ENCODE assay signal across 25 cellular contexts in the genomic region with DNA sequence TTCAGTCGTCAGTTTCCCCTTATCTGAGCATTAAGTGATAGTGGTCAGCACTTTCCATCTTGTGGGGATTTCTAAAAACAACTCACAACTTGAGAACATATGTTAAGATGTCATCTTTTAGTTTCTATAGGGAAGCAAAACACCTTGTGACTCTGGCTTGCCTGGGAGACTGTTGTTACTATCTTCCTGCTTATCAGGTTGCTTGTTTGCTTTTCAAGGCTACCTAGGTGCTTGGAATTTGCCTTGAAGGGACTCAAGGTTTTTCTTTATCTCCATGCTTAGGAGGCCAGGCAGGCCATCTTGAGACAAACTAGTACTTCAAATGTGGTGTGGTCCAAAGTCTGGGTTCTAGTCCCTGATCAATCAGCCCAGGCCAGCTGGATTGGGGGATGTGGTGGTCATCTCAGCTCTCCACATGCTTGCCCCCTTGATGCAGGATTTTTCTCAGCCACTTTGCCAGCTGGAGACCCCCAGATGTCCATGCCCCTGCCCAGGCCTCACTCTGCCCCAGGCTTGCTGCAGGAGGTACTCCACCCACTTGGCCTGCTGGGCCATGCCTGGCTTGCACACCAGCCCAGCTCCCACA.
DNase-seq lines count a peak whose midpoint lies in the region; ATAC-seq, FAIRE-seq and TF ChIP-seq lines count a peak whose summit lies in the region.
"Had no signal": no experiment of that assay in that cellular context is flagged by ENCODE, and none has a peak within 500 bp of the region (broad histone marks: within the 10 kb centered on the region; RNA-seq: fewer than 3 reads in every experiment).

No MANE protein-coding gene starts in this region.

- ATAC-seq in GM21447 (IDR thresholded peaks at IDR 0.05; ENCODE audit: unreplicated experiment) (no peak), HG02981 (IDR thresholded peaks at IDR 0.05; ENCODE audit: unreplicated experiment) (no peak)
- ATAC-seq: CD8-positive, alpha-beta T cell; Right ventricle myocardium inferior had no signal

- H3K27me3 ChIP-seq in H1 (replicated peaks in 1 of 4; ENCODE audit: control insufficient read depth in 3 of 4, extremely low read depth in 1 of 4, insufficient read depth in 3 of 4, low read length in 3 of 4): no peaks in the 10 kb centered on the region
- peaks cover 0 to 6% (median 0%) of the 10 kb centered on the region in 3 experiments for H3K27me3 ChIP-seq in neuronal stem cell (ENCODE audit: control insufficient read depth in 3 of 3, insufficient read depth in 3 of 3, low read depth in 1 of 3, low read length in 3 of 3)
- H3K27me3 ChIP-seq: BLaER1 treated with 17β-estradiol and CSF1 and Interleukin-3, amounts not matched to agents 10 nM and 100 nM; SJSA1 had no signal

- H3K4ac ChIP-seq in H1 (replicated peaks; ENCODE audit: insufficient read length, low read depth, low read length) (no peak overlapping the region), neuronal stem cell (ENCODE audit: low read length) (no peak overlapping the region)

- no peak for FAIRE-seq in H1 (lab: Jason Lieb, UNC)
- FAIRE-seq: GM19239, RCC 7860 had no signal

- H2BK120ac ChIP-seq in H1 (replicated peaks; ENCODE audit: low read depth, low read length) (no peak overlapping the region), neuronal stem cell (ENCODE audit: low read depth, low read length) (no peak overlapping the region)

- no peak overlapping the region for H3K27ac ChIP-seq in H1 (ENCODE audit: low read depth, low read length)
- no peak overlapping the region for H3K27ac ChIP-seq in neuronal stem cell (replicated peaks; ENCODE audit: low read length)
- H3K27ac ChIP-seq: HL-60, SJSA1 had no signal

- no peak overlapping the region for H4K91ac ChIP-seq in H1 (replicated peaks; ENCODE audit: insufficient read length, low read length)
- no peak overlapping the region for H4K91ac ChIP-seq in neuronal stem cell (ENCODE audit: low read depth, low read length, poor library complexity)

- no peak overlapping the region for H2AFZ ChIP-seq in H1 (ENCODE audit: low read length)
- no peak overlapping the region for H2AFZ ChIP-seq in neuronal stem cell (ENCODE audit: low read length)

- no peaks in the 10 kb centered on the region for H3K79me1 ChIP-seq in H1 (ENCODE audit: low read depth, low read length)
- H3K79me1 ChIP-seq in neuronal stem cell (ENCODE audit: low read depth, low read length): no peaks in the 10 kb centered on the region

- H3K23me2 ChIP-seq in H1 (ENCODE audit: low read depth, low read length): no peaks in the 10 kb centered on the region

- no peak overlapping the region for H2AK5ac ChIP-seq in H1 (ENCODE audit: low read depth, low read length)
- H2AK5ac ChIP-seq in neuronal stem cell (ENCODE audit: low read depth, low read length): peak overlapping the region; percentile 74

- no peak for TF ChIP-seq CTCF in H1 (IDR thresholded peaks at IDR 0.05; ENCODE audit: control extremely low read depth in 1 of 3, insufficient read depth in 1 of 3, low read depth in 1 of 3, low read length in 3 of 3)

- H3K18ac ChIP-seq in H1 (ENCODE audit: extremely low read depth, low read length): no peak overlapping the region
- H3K18ac ChIP-seq in neuronal stem cell (ENCODE audit: low read length): peak overlapping the region; percentile 80

- no peaks in the 10 kb centered on the region for H4K20me1 ChIP-seq in H1 (replicated peaks in 1 of 2; ENCODE audit: control insufficient read depth in 1 of 2, insufficient read depth in 2 of 2, low read length in 2 of 2)
- H4K20me1 ChIP-seq: BLaER1 treated with 17β-estradiol and CSF1 and Interleukin-3, amounts not matched to agents 10 nM and 100 nM had no signal

- no peaks in the 10 kb centered on the region for H3K9me3 ChIP-seq in H1 (ENCODE audit: insufficient read depth in 2 of 2, low read depth in 1 of 2, low read length in 1 of 2)
- peaks cover 6 to 32% of the 10 kb centered on the region in 2 donors for H3K9me3 ChIP-seq in neuronal stem cell (replicated peaks in 1 of 2; ENCODE audit: control insufficient read depth in 2 of 2, insufficient read depth in 1 of 2, low read depth in 1 of 2, low read length in 2 of 2)
- H3K9me3 ChIP-seq: SJSA1 had no signal

- TF ChIP-seq EP300 in H1 (IDR thresholded peaks at IDR 0.05; ENCODE audit: borderline replicate concordance in 1 of 2, low read depth in 2 of 2, low read length in 2 of 2): no peak

- no peak overlapping the region for H4K5ac ChIP-seq in H1 (ENCODE audit: insufficient read length, low read depth, low read length)

- H2BK15ac ChIP-seq in H1 (ENCODE audit: low read length): 0 out of 2 replicates have a peak overlapping the region, but pooled peaks have one; percentile 37
- H2BK15ac ChIP-seq in neuronal stem cell (ENCODE audit: low read length): peak overlapping the region; percentile 54

- no peak overlapping the region for H3K4me2 ChIP-seq in H1 (ENCODE audit: insufficient read depth in 1 of 2, low read depth in 2 of 2, low read length in 2 of 2)
- H3K4me2 ChIP-seq in neuronal stem cell (ENCODE audit: insufficient read depth, low read length, poor library complexity, severe bottlenecking): no peak overlapping the region

- H3K56ac ChIP-seq in H1 (replicated peaks; ENCODE audit: insufficient read length, low read depth, low read length): no peak overlapping the region

- H2BK12ac ChIP-seq in H1 (ENCODE audit: low read depth, low read length) (no peak overlapping the region), neuronal stem cell (ENCODE audit: low read length) (no peak overlapping the region)

- H3K23ac ChIP-seq in H1 (ENCODE audit: insufficient read length): no peak overlapping the region
- no peak overlapping the region for H3K23ac ChIP-seq in neuronal stem cell (ENCODE audit: low read depth, low read length, poor library complexity)

- H3K4me1 ChIP-seq in H1 (replicated peaks in 1 of 4; ENCODE audit: control insufficient read depth in 3 of 4, insufficient read depth in 4 of 4, low read length in 3 of 4): peaks cover 0 to 2% (median under 1%) of the 10 kb centered on the region in 4 experiments; a peak in 3 of 7 replicates
- peaks cover 2 to 6% of the 10 kb centered on the region in 2 donors for H3K4me1 ChIP-seq in neuronal stem cell (ENCODE audit: control insufficient read depth in 2 of 2, insufficient read depth in 1 of 2, low read depth in 1 of 2, low read length in 2 of 2)
- H3K4me1 ChIP-seq: SJSA1 had no signal

- no peak overlapping the region for H3K4me3 ChIP-seq in H1 (ENCODE audit: extremely low read depth in 1 of 4, insufficient read depth in 2 of 4, low read depth in 3 of 4, low read length in 4 of 4)
- H3K4me3 ChIP-seq in neuronal stem cell (ENCODE audit: low read length in 2 of 2): no peak overlapping the region
- H3K4me3 ChIP-seq: SJSA1 had no signal

- H3K36me3 ChIP-seq in H1 (ENCODE audit: control insufficient read depth in 2 of 4, insufficient read depth in 4 of 4, low read length in 3 of 4): no peaks in the 10 kb centered on the region
- H3K36me3 ChIP-seq in neuronal stem cell (replicated peaks in 1 of 2; ENCODE audit: control insufficient read depth in 2 of 2, insufficient read depth in 2 of 2, low read length in 2 of 2): no peaks in the 10 kb centered on the region
- H3K36me3 ChIP-seq: SJSA1 had no signal

- peak; percentile 5 for DNase-seq in CD1c-positive myeloid dendritic cell (ENCODE audit: extremely low spot score)
- peak; percentile 33 for DNase-seq in MV-4-11 (lab: John Stamatoyannopoulos, UW)
- no peak for DNase-seq in H1 (ENCODE audit: low read depth in 1 of 2, low spot score in 2 of 2)
- DNase-seq in neuronal stem cell (ENCODE audit: low spot score): no peak
- no peak for DNase-seq in hippocampal formation (lab: John Stamatoyannopoulos, UW)
- DNase-seq in DMS53 treated with DMSO at 0.1 percent for 48 hours (lab: John Stamatoyannopoulos, UW; ENCODE audit: unreplicated experiment): no peak
- DNase-seq: 8988T; Calu3; CD8-positive, alpha-beta T cell; DMS153; GF-D8; H9; HFFc6; NCI-H1417; NCI-H1694 treated with DMSO at 0.1 percent for 48 hours; NCI-H446; NCI-H526 had no signal

- H4K8ac ChIP-seq in H1 (ENCODE audit: extremely low read depth, insufficient read depth, low read length) (no peak overlapping the region), neuronal stem cell (ENCODE audit: low read depth, low read length) (no peak overlapping the region)

- POLR2A ChIA-PET in H1 (lab: Charles Lee; ENCODE audit: partially characterized antibody): no interaction called here

- H3K14ac ChIP-seq in H1 (ENCODE audit: insufficient read length) (no peak overlapping the region), neuronal stem cell (ENCODE audit: low read length) (no peak overlapping the region)

- CTCF ChIA-PET in H1 (lab: Charles Lee; ENCODE audit: partially characterized antibody): interaction anchor here (0.7 to 1.4 kb wide), 2 partner anchors 157 to 368 kb away, joined by 3 to 4 read pairs; no protein-coding TSS in a partner anchor

- H3K9ac ChIP-seq in H1 (replicated peaks in 1 of 4; ENCODE audit: extremely low read depth in 1 of 4, low read depth in 3 of 4, low read length in 3 of 4) (no peak overlapping the region), neuronal stem cell (ENCODE audit: low read depth, low read length, poor library complexity) (peak overlapping the region; percentile 17)
- H3K9ac ChIP-seq: BLaER1 treated with 17β-estradiol and CSF1 and Interleukin-3, amounts not matched to agents 10 nM and 100 nM had no signal

- TF ChIP-seq RAD21 in H1 (IDR thresholded peaks at IDR 0.05 in 1 of 2, conservative IDR thresholded peaks at IDR 0.05 in 1 of 2; ENCODE audit: low read depth in 2 of 2, low read length in 2 of 2): no peak

- no peaks in the 10 kb centered on the region for H3K79me2 ChIP-seq in H1 (ENCODE audit: control insufficient read depth in 1 of 2, insufficient read depth in 2 of 2, low read length in 2 of 2)

- no peak overlapping the region for H2BK5ac ChIP-seq in H1 (ENCODE audit: low read depth, low read length)
- no peak overlapping the region for H2BK5ac ChIP-seq in neuronal stem cell (ENCODE audit: low read length)

- no peak overlapping the region for H2BK20ac ChIP-seq in H1 (ENCODE audit: low read length)

- 100% methylated on average over 1 of the region's 1 CpG; no CpG with 5 or more reads in 1 of the 2 experiments for WGBS in H1 (ENCODE audit: extremely low coverage in 1 of 2, insufficient coverage in 1 of 2, insufficient read length in 1 of 2, insufficient replicate concordance in 2 of 2, low coverage in 1 of 2, low lambda C conversion rate in 2 of 2, missing lambda C conversion rate in 1 of 2), 2 experiments
- WGBS in neuronal stem cell (ENCODE audit: extremely low coverage in 2 of 2, insufficient read length in 2 of 2, insufficient replicate concordance in 1 of 2), 2 donors: no CpG with 5 or more reads among the region's 1 CpG

- no peak for TF ChIP-seq POLR2A in H1 (IDR thresholded peaks at IDR 0.05; ENCODE audit: control extremely low read depth in 1 of 2, low read depth in 2 of 2, low read length in 2 of 2)

TF ChIP-seq in H1, 55 proteins besides CTCF, POLR2A, EP300 and RAD21 (continues in another document):
- TF ChIP-seq MAFK (IDR thresholded peaks at IDR 0.05; ENCODE audit: low read depth, low read length) (no peak), SIN3A (conservative IDR thresholded peaks at IDR 0.05 in 1 of 2, IDR thresholded peaks at IDR 0.05 in 1 of 2; ENCODE audit: low read depth in 1 of 2, low read length in 2 of 2) (no peak), SIRT6 (IDR thresholded peaks at IDR 0.05; ENCODE audit: low read length) (no peak), RFX5 (IDR thresholded peaks at IDR 0.05; ENCODE audit: borderline replicate concordance, low read depth, low read length) (no peak), SAP30 (IDR thresholded peaks at IDR 0.05; ENCODE audit: insufficient read depth, insufficient replicate concordance, low read length) (no peak)

Comparison
In these comparisons a context has a peak if more than half of its experiments do, and no peak if none do; other contexts are left out.
1. DNase-seq: peak in CD1c-positive myeloid dendritic cell (single experiment) and MV-4-11 (single experiment); none in H1 (0 of 2), neuronal stem cell (single experiment), hippocampal formation (0 of 2) and DMS53 treated with DMSO at 0.1 percent for 48 hours (single experiment).